ENCODE assay signal across 8 cellular contexts in the genomic region with DNA sequence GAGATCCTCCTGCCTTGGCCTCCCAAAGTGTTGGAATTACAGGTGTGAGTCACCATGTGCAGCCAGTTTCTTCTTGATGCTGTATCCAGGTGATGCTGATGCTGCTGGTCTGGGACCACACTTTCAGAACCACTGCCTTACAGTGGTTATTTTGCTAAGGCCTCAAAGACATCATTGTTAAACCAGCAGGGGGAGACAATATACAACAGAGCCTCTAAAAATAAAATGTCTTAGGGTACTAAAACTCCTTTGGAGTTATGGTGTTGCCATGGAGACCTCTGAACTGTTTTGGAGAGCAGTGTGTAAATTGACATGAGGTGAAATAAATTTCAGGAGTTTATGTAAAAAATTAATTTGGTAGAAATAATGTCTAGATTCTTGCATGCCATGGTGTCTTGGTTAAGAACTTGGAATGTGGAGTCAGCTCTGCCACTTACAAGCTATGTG. TPM values are rescaled to one million over a fixed set of nuclear protein-coding genes. Genes with fewer than 3 reads are reported as not detected.
A peak's percentile ranks its signal among the peaks of the same experiment; 100 is the strongest.
DNase-seq lines count a peak whose midpoint lies in the region; ATAC-seq, FAIRE-seq and TF ChIP-seq lines count a peak whose summit lies in the region.

No MANE protein-coding gene starts in this region.

- no peak overlapping the region for H3K9ac ChIP-seq in H1 (replicated peaks in 1 of 4; ENCODE audit: extremely low read depth in 1 of 4, low read depth in 3 of 4, low read length in 3 of 4)

- no peak overlapping the region for H3K18ac ChIP-seq in H1 (ENCODE audit: extremely low read depth, low read length)

- peaks cover 0 to 6% (median 5%) of the 10 kb centered on the region in 4 experiments; a peak in 5 of 7 replicates for H3K4me1 ChIP-seq in H1 (replicated peaks in 1 of 4; ENCODE audit: control insufficient read depth in 3 of 4, insufficient read depth in 4 of 4, low read length in 3 of 4)
- H3K4me1 ChIP-seq in mesodermal cell (ENCODE audit: control insufficient read depth, insufficient read depth, low read length, poor library complexity, severe bottlenecking) = peaks cover 19% of the 10 kb centered on the region

- H2BK20ac ChIP-seq in H1 (ENCODE audit: low read length) = no peak overlapping the region

- H3K27ac ChIP-seq in H1 (ENCODE audit: low read depth, low read length) (no peak overlapping the region), mesodermal cell (ENCODE audit: low read depth, low read length, severe bottlenecking) (peak overlapping the region; percentile 90)

- no peak overlapping the region for H3K4me3 ChIP-seq in BJ (ENCODE audit: low read depth, low read length)
- no peak overlapping the region for H3K4me3 ChIP-seq in H1 (ENCODE audit: extremely low read depth in 1 of 4, insufficient read depth in 2 of 4, low read depth in 3 of 4, low read length in 4 of 4)
- H3K4me3 ChIP-seq in mesodermal cell (ENCODE audit: extremely low read depth, insufficient read depth, low read length, poor library complexity, severe bottlenecking) = no peak overlapping the region

- no peak overlapping the region for H4K8ac ChIP-seq in H1 (ENCODE audit: extremely low read depth, insufficient read depth, low read length)

- DNase-seq in BJ (ENCODE audit: low read depth) (peak; percentile 37), GM13976 (ENCODE audit: low spot score) (peak; percentile 69), NCI-H187 (lab: John Stamatoyannopoulos, UW) (peak; percentile 21 to 39), T-helper 2 cell (peak in 3 of 5 experiments; percentile 7 to 81 (median 53)), H1 (ENCODE audit: low read depth in 1 of 2, low spot score in 2 of 2) (no peak)

- POLR2A ChIA-PET in BJ (lab: Charles Lee) = no interaction called here
- POLR2A ChIA-PET in H1 (lab: Charles Lee; ENCODE audit: partially characterized antibody) = interaction anchor here (0.9 to 3.0 kb wide), 7 partner anchors 15 to 86 kb away, joined by 3 to 16 read pairs (median 4); a partner anchor contains a TSS

- H2AFZ ChIP-seq in H1 (ENCODE audit: low read length) = no peak overlapping the region

- H2AK5ac ChIP-seq in H1 (ENCODE audit: low read depth, low read length) = no peak overlapping the region

- H2BK15ac ChIP-seq in H1 (ENCODE audit: low read length) = no peak overlapping the region

- no peak overlapping the region; a peak in 1 of 4 replicates for H3K4me2 ChIP-seq in H1 (ENCODE audit: insufficient read depth in 1 of 2, low read depth in 2 of 2, low read length in 2 of 2)

- no peak overlapping the region for H2BK12ac ChIP-seq in H1 (ENCODE audit: low read depth, low read length)

- no peak for ATAC-seq in HG02610 (IDR thresholded peaks at IDR 0.05; ENCODE audit: unreplicated experiment)
- ATAC-seq in HG02884 (IDR thresholded peaks at IDR 0.05; ENCODE audit: unreplicated experiment) = no peak

- H3K4ac ChIP-seq in H1 (replicated peaks; ENCODE audit: insufficient read length, low read depth, low read length) = no peak overlapping the region

- TF ChIP-seq CTCF in BJ (IDR thresholded peaks at IDR 0.05; ENCODE audit: insufficient read depth, low read depth, low read length) (peak; percentile 64), GM13976 (IDR thresholded peaks at IDR 0.05; ENCODE audit: borderline replicate concordance, control extremely low read depth, extremely low read depth, insufficient read depth, missing control alignments) (peak; percentile 56), H1 (IDR thresholded peaks at IDR 0.05; ENCODE audit: control extremely low read depth in 1 of 3, insufficient read depth in 1 of 3, low read depth in 1 of 3, low read length in 3 of 3) (peak in 2 of 3 experiments; percentile 49 to 56; a peak in 3 of 4 replicates)

- H3K27me3 ChIP-seq in BJ (ENCODE audit: control insufficient read depth, insufficient read depth, low read length) (peaks cover 4% of the 10 kb centered on the region), H1 (replicated peaks in 1 of 4; ENCODE audit: control insufficient read depth in 3 of 4, extremely low read depth in 1 of 4, insufficient read depth in 3 of 4, low read length in 3 of 4) (peaks cover 0 to 11% (median 2%) of the 10 kb centered on the region in 4 experiments; a peak in 5 of 7 replicates)

- H3K79me1 ChIP-seq in H1 (ENCODE audit: low read depth, low read length) = no peaks in the 10 kb centered on the region

- no peak for TF ChIP-seq EP300 in H1 (IDR thresholded peaks at IDR 0.05; ENCODE audit: borderline replicate concordance in 1 of 2, low read depth in 2 of 2, low read length in 2 of 2)

- peak; percentile 58 to 64 for TF ChIP-seq RAD21 in H1 (IDR thresholded peaks at IDR 0.05 in 1 of 2, conservative IDR thresholded peaks at IDR 0.05 in 1 of 2; ENCODE audit: low read depth in 2 of 2, low read length in 2 of 2)

- in situ Hi-C loops in GM13976 (cut with MboI; ENCODE audit: low sequenced_read_pairs, unreplicated experiment) = loop anchor here (10.0 kb wide), 1 partner anchor 86 kb away; a partner anchor contains a TSS

- no peaks in the 10 kb centered on the region for H4K20me1 ChIP-seq in H1 (replicated peaks in 1 of 2; ENCODE audit: control insufficient read depth in 1 of 2, insufficient read depth in 2 of 2, low read length in 2 of 2)

- H4K5ac ChIP-seq in H1 (ENCODE audit: insufficient read length, low read depth, low read length) = no peak overlapping the region

- no peak overlapping the region for H2BK120ac ChIP-seq in H1 (replicated peaks; ENCODE audit: low read depth, low read length)

- H3K79me2 ChIP-seq in H1 (ENCODE audit: control insufficient read depth in 1 of 2, insufficient read depth in 2 of 2, low read length in 2 of 2) = no peaks in the 10 kb centered on the region

- no peaks in the 10 kb centered on the region for H3K36me3 ChIP-seq in BJ (ENCODE audit: control insufficient read depth, insufficient read depth, low read length)
- H3K36me3 ChIP-seq in H1 (ENCODE audit: control insufficient read depth in 2 of 4, insufficient read depth in 4 of 4, low read length in 3 of 4) = no peaks in the 10 kb centered on the region
- no peaks in the 10 kb centered on the region for H3K36me3 ChIP-seq in mesodermal cell (ENCODE audit: control insufficient read depth, insufficient read depth, low read length)

- no peak overlapping the region for H3K14ac ChIP-seq in H1 (ENCODE audit: insufficient read length)

- no peak for TF ChIP-seq POLR2A in H1 (IDR thresholded peaks at IDR 0.05; ENCODE audit: control extremely low read depth in 1 of 2, low read depth in 2 of 2, low read length in 2 of 2)

- no peak overlapping the region for H4K91ac ChIP-seq in H1 (replicated peaks; ENCODE audit: insufficient read length, low read length)

- H3K9me3 ChIP-seq in H1 (ENCODE audit: insufficient read depth in 2 of 2, low read depth in 1 of 2, low read length in 1 of 2) (no peaks in the 10 kb centered on the region), mesodermal cell (ENCODE audit: control insufficient read depth, low read length) (no peaks in the 10 kb centered on the region)

- H3K23me2 ChIP-seq in H1 (ENCODE audit: low read depth, low read length) = peaks cover 6% of the 10 kb centered on the region; the same call in 1 of the 2 replicates

- H3K23ac ChIP-seq in H1 (ENCODE audit: insufficient read length) = no peak overlapping the region

- peak; percentile 19 for FAIRE-seq in H1 (lab: Jason Lieb, UNC)

- no peak overlapping the region for H3K56ac ChIP-seq in H1 (replicated peaks; ENCODE audit: insufficient read length, low read depth, low read length)

- H2BK5ac ChIP-seq in H1 (ENCODE audit: low read depth, low read length) = no peak overlapping the region

- CTCF ChIA-PET in BJ (lab: Yijun Ruan, JAX) = interaction anchor here (0.6 to 8.2 kb wide), 31 partner anchors 10 to 193 kb away, joined by 3 to 105 read pairs (median 4); a partner anchor contains a TSS
- CTCF ChIA-PET in H1 (lab: Charles Lee; ENCODE audit: partially characterized antibody) = interaction anchor here (0.6 to 4.9 kb wide), 33 partner anchors 9 to 197 kb away, joined by 3 to 27 read pairs (median 4); a partner anchor contains a TSS

RNA-seq across cellular contexts. Expression of a gene that starts 1.1 kb away (rescaled TPM):
- polyA plus RNA-seq in BJ (2011; rRNA removed) = 7.0 and 7.7 TPM in 2 replicates
- 7.6 and 15.7 TPM in 2 replicates for polyA minus RNA-seq in BJ (2011; rRNA and poly(A)+ RNA removed)
- 49.0 and 49.9 TPM in 2 replicates for total RNA-seq in H1 (2021; fragmentation: NEBNext Ultra II Directional; extraction: Animal tissue kit (Norgen Biotek cat#: 25700))
- 52.8 and 59.1 TPM in 2 replicates for polyA plus RNA-seq in H1 (2011; rRNA removed)
- polyA plus RNA-seq in H1 (2011; cell fraction: cytosol; rRNA removed) = 56.4 TPM
- polyA plus RNA-seq in H1 (2011; cell fraction: nucleus; rRNA removed) = 79.0 TPM
- polyA plus RNA-seq in H1 (2012, experiment 1 of 2) = 48.3 to 52.7 TPM (median 48.6 TPM) in 4 replicates
- polyA plus RNA-seq in H1 (2012, experiment 2 of 2) = 17.2 TPM
- polyA plus RNA-seq in H1 (2013, experiment 1 of 2) = 29.3 TPM
- polyA plus RNA-seq in H1 (2013, experiment 2 of 2) = 28.8 TPM
- 134 and 137 TPM in 2 replicates for polyA minus RNA-seq in H1 (2011; rRNA and poly(A)+ RNA removed)
- 53.1 TPM for polyA minus RNA-seq in H1 (2011; cell fraction: cytosol; rRNA and poly(A)+ RNA removed)
- 37.9 TPM for polyA minus RNA-seq in H1 (2011; cell fraction: nucleus; rRNA and poly(A)+ RNA removed)
- 57.3 TPM for polyA plus RNA-seq in mesodermal cell (2013, experiment 1 of 2)
- polyA plus RNA-seq in mesodermal cell (2013, experiment 2 of 2) = 60.8 TPM

RNA-seq across cellular contexts. Expression of a gene that starts 18.6 kb away (rescaled TPM):
- 18.3 and 19.0 TPM in 2 replicates for polyA plus RNA-seq in BJ (2011; rRNA removed)
- polyA minus RNA-seq in BJ (2011; rRNA and poly(A)+ RNA removed) = 5.4 and 8.7 TPM in 2 replicates
- 6.2 and 7.2 TPM in 2 replicates for total RNA-seq in H1 (2021; fragmentation: NEBNext Ultra II Directional; extraction: Animal tissue kit (Norgen Biotek cat#: 25700))
- polyA plus RNA-seq in H1 (2011; rRNA removed) = 8.6 and 10.0 TPM in 2 replicates
- 7.5 TPM for polyA plus RNA-seq in H1 (2011; cell fraction: cytosol; rRNA removed)
- 25.4 TPM for polyA plus RNA-seq in H1 (2011; cell fraction: nucleus; rRNA removed)
- polyA plus RNA-seq in H1 (2012, experiment 1 of 2) = 4.8 to 7.7 TPM (median 5.9 TPM) in 4 replicates
- polyA plus RNA-seq in H1 (2012, experiment 2 of 2) = 4.3 TPM
- polyA plus RNA-seq in H1 (2013, experiment 1 of 2) = 6.5 TPM
- 6.6 TPM for polyA plus RNA-seq in H1 (2013, experiment 2 of 2)
- polyA minus RNA-seq in H1 (2011; rRNA and poly(A)+ RNA removed) = 3.1 and 5.8 TPM in 2 replicates
- 8.5 TPM for polyA minus RNA-seq in H1 (2011; cell fraction: cytosol; rRNA and poly(A)+ RNA removed)
- 6.1 TPM for polyA minus RNA-seq in H1 (2011; cell fraction: nucleus; rRNA and poly(A)+ RNA removed)
- polyA plus RNA-seq in mesodermal cell (2013, experiment 1 of 2) = 14.3 TPM
- polyA plus RNA-seq in mesodermal cell (2013, experiment 2 of 2) = 14.3 TPM

RNA-seq across cellular contexts. Expression of a gene that starts 55.8 kb away (rescaled TPM):
- polyA plus RNA-seq in BJ (2011; rRNA removed) (66.2 and 94.0 TPM in 2 replicates), H1 (2011; rRNA removed) (17.2 and 28.1 TPM in 2 replicates)
- 33.1 and 38.9 TPM in 2 replicates for polyA minus RNA-seq in BJ (2011; rRNA and poly(A)+ RNA removed)
- 98.7 and 104 TPM in 2 replicates for total RNA-seq in H1 (2021; fragmentation: NEBNext Ultra II Directional; extraction: Animal tissue kit (Norgen Biotek cat#: 25700))
- 38.5 TPM for polyA plus RNA-seq in H1 (2011; cell fraction: cytosol; rRNA removed)
- polyA plus RNA-seq in H1 (2011; cell fraction: nucleus; rRNA removed) = 31.0 TPM
- 67.3 to 95.8 TPM (median 76.8 TPM) in 4 replicates for polyA plus RNA-seq in H1 (2012, experiment 1 of 2)
- polyA plus RNA-seq in H1 (2012, experiment 2 of 2) = 24.0 TPM
- 47.8 TPM for polyA plus RNA-seq in H1 (2013, experiment 1 of 2)
- 58.5 TPM for polyA plus RNA-seq in H1 (2013, experiment 2 of 2)
- polyA minus RNA-seq in H1 (2011; rRNA and poly(A)+ RNA removed) = 34.9 and 41.9 TPM in 2 replicates
- polyA minus RNA-seq in H1 (2011; cell fraction: cytosol; rRNA and poly(A)+ RNA removed) = 23.3 TPM
- polyA minus RNA-seq in H1 (2011; cell fraction: nucleus; rRNA and poly(A)+ RNA removed) = 44.8 TPM
- 75.3 TPM for polyA plus RNA-seq in mesodermal cell (2013, experiment 1 of 2)
- 83.4 TPM for polyA plus RNA-seq in mesodermal cell (2013, experiment 2 of 2)

Comparison
In these comparisons a context has a peak if more than half of its experiments do, and no peak if none do; other contexts are left out.
1. DNase-seq: peak in BJ (single experiment), GM13976 (single experiment), NCI-H187 (2 of 2) and T-helper 2 cell (3 of 5); none in H1 (0 of 2).
2. Peak in every context shown above with its lines, with median percentiles within 50 percentile points of each other: CTCF ChIP-seq.